ENCODE assay signal across 8 cellular contexts in genomic region chr3:12719984-12720656, GRCh38. TPM values are rescaled to one million over a fixed set of nuclear protein-coding genes. Genes with fewer than 3 reads are reported as not detected.
DNase-seq lines count a peak whose midpoint lies in the region; ATAC-seq lines count a peak whose summit lies in the region.

No MANE protein-coding gene starts in this region.

- peak; percentile 76 for ATAC-seq in GM18517 (IDR thresholded peaks at IDR 0.05; ENCODE audit: unreplicated experiment)
- peak; percentile 83 for ATAC-seq in HG03139 (IDR thresholded peaks at IDR 0.05; ENCODE audit: unreplicated experiment)
- peak; percentile 87 for ATAC-seq in central memory CD8-positive, alpha-beta T cell (replicated peaks; ENCODE audit: extremely low read depth, poor library complexity, severe bottlenecking)
- ATAC-seq in left colon, result peak; percentile 94

- peak overlapping the region; percentile 73 for H3K27ac Mint-ChIP-seq in central memory CD8-positive, alpha-beta T cell (ENCODE audit: low read depth)

- in situ Hi-C loops in ACHN (cut with HindIII; ENCODE audit: low pct_ligation_motif_present, low pct_unique_long_range_greater_than_20kb, low sequenced_read_pairs), result no loop called here

- H3K4me3 Mint-ChIP-seq in central memory CD8-positive, alpha-beta T cell, result peak overlapping the region; percentile 41

- H3K9me3 Mint-ChIP-seq in central memory CD8-positive, alpha-beta T cell, result no peaks in the 10 kb centered on the region

- peaks cover 15% of the 10 kb centered on the region for H3K4me1 Mint-ChIP-seq in central memory CD8-positive, alpha-beta T cell

- intact Hi-C loops in left colon (cut with DNase I, micrococcal nuclease), result no loop called here

- DNase-seq in ACHN (peak; percentile 78), NCI-H2227 treated with DMSO at 0.1 percent for 48 hours (lab: John Stamatoyannopoulos, UW) (peak; percentile 51), left colon (peak; percentile 69 to 71)
- peak; percentile 52 for DNase-seq in activated CD4-positive, CD25-positive, alpha-beta regulatory T cell treated with anti-CD3 and anti-CD28 coated beads, Interleukin-2, amount 50 U/mL, for 16 hours (ENCODE audit: low read depth, low spot score)
- peak; percentile 47 to 63 for DNase-seq in central memory CD8-positive, alpha-beta T cell (ENCODE audit: low spot score in 2 of 2)
- peak; percentile 53 to 55 for DNase-seq in stimulated activated CD4-positive, alpha-beta T cell treated with anti-CD3 and anti-CD28 coated beads, Interleukin-2, amount 100 ng/mL, for 48 hours

- no peaks in the 10 kb centered on the region for H3K27me3 Mint-ChIP-seq in central memory CD8-positive, alpha-beta T cell

- no peaks in the 10 kb centered on the region for H3K36me3 Mint-ChIP-seq in central memory CD8-positive, alpha-beta T cell (ENCODE audit: insufficient read depth)

RNA-seq across cellular contexts. Expression of gene TMEM40, which starts 38.9 kb away (rescaled TPM):
- total RNA-seq in left colon, result not detected

RNA-seq across cellular contexts. Expression of gene RAF1, which starts 56.2 kb away (rescaled TPM):
- total RNA-seq in left colon, result 10 to 100 TPM; 75.3 to 80.5 TPM

Comparison
In these comparisons a context has a peak if more than half of its experiments do, and no peak if none do; other contexts are left out.
1. Peak in every context shown above with its lines: DNase-seq and ATAC-seq.